ENCODE assay signal across 8 cellular contexts in the genomic region with DNA sequence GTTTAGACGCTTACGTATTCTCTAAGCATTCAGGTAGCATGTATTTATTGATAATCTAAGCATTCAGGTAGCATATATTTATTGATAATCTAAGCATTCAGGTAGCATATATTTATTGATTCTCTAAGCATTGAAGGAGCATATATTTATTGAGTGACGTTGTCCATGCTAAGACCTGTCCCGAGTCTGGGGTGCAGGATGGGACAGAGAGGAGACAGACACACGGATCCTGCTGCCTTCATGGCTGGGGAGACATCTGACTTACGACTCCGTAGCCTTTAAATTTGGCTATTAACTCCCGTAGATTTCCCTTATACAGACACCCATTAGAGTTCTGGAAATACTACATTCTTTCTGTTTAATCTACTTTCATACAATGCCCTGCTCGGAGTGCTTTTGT. TPM values are rescaled to one million over a fixed set of nuclear protein-coding genes. Genes with fewer than 3 reads are reported as not detected.
DNase-seq lines count a peak whose midpoint lies in the region; ATAC-seq and TF ChIP-seq lines count a peak whose summit lies in the region.

No MANE protein-coding gene starts in this region.

- WGBS in right lobe of liver (ENCODE audit: insufficient coverage, low coverage, low lambda C conversion rate, missing lambda C conversion rate): 21% methylated on average over 9 of the region's 9 CpGs
- 26 to 37% methylated on average over 9 of the region's 9 CpGs for WGBS in tibial nerve, 2 donors

- H3K4me1 ChIP-seq in right lobe of liver: peaks cover 0 to 27% (median 10%) of the 10 kb centered on the region in 4 donors
- peaks cover 0 to 31% (median 6%) of the 10 kb centered on the region in 4 donors for H3K4me1 ChIP-seq in tibial nerve

- no peak for DNase-seq in activated T-cell treated with anti-CD3 and anti-CD28 coated beads, Interleukin-2, amount 50 U/mL, for 4 hours
- DNase-seq in activated T-cell treated with anti-CD3 and anti-CD28 coated beads, Interleukin-2, amount 50 U/mL, for 1 hour: no peak
- DNase-seq in activated naive CD8-positive, alpha-beta T cell treated with anti-CD3 and anti-CD28 coated beads for 36 hours: no peak
- peak in 1 of 3 donors; percentile 51 for DNase-seq in right lobe of liver
- no peak for DNase-seq in tibial nerve (ENCODE audit: low spot score in 2 of 2)
- DNase-seq in stimulated activated CD4-positive, alpha-beta T cell treated with anti-CD3 and anti-CD28 coated beads, Interleukin-12 subunit alpha, Interleukin-12 subunit beta, amount 100 ng/mL, for 4 hours: no peak
- no peak for DNase-seq in germinal center (ENCODE audit: low spot score)

- H3K27me3 Mint-ChIP-seq in activated T-cell treated with anti-CD3 and anti-CD28 coated beads, Interleukin-2, amount 50 U/mL, for 4 hours (ENCODE audit: low read depth): peaks cover 11% of the 10 kb centered on the region
- H3K27me3 Mint-ChIP-seq in activated naive CD8-positive, alpha-beta T cell treated with anti-CD3 and anti-CD28 coated beads for 36 hours: no peaks in the 10 kb centered on the region

- H3K4me3 ChIP-seq in right lobe of liver (peak overlapping the region; percentile 84 to 91 (median 85)), tibial nerve (peak overlapping the region; percentile 68 to 97 (median 84))

- H3K27ac Mint-ChIP-seq in activated naive CD8-positive, alpha-beta T cell treated with anti-CD3 and anti-CD28 coated beads for 36 hours: peak overlapping the region; percentile 89

- H3K9me3 Mint-ChIP-seq in activated T-cell treated with anti-CD3 and anti-CD28 coated beads, Interleukin-2, amount 50 U/mL, for 4 hours: peaks cover 29% of the 10 kb centered on the region
- H3K9me3 Mint-ChIP-seq in activated naive CD8-positive, alpha-beta T cell treated with anti-CD3 and anti-CD28 coated beads for 36 hours: peaks cover 24% of the 10 kb centered on the region

- peaks cover 25% of the 10 kb centered on the region for H3K36me3 Mint-ChIP-seq in activated T-cell treated with anti-CD3 and anti-CD28 coated beads, Interleukin-2, amount 50 U/mL, for 4 hours (ENCODE audit: insufficient read depth)
- peaks cover 38% of the 10 kb centered on the region for H3K36me3 Mint-ChIP-seq in activated naive CD8-positive, alpha-beta T cell treated with anti-CD3 and anti-CD28 coated beads for 36 hours

- peak overlapping the region; percentile 78 for H3K4me3 Mint-ChIP-seq in activated T-cell treated with anti-CD3 and anti-CD28 coated beads, Interleukin-2, amount 50 U/mL, for 4 hours
- peak overlapping the region; percentile 97 for H3K4me3 Mint-ChIP-seq in activated naive CD8-positive, alpha-beta T cell treated with anti-CD3 and anti-CD28 coated beads for 36 hours

- ATAC-seq in activated T-cell treated with anti-CD3 and anti-CD28 coated beads, Interleukin-2, amount 50 U/mL, for 4 hours: no peak
- ATAC-seq in right lobe of liver: peak; percentile 33 to 51 (median 36)
- no peak for ATAC-seq in GM18519 (IDR thresholded peaks at IDR 0.05; ENCODE audit: low FRiP score, unreplicated experiment)

- H3K27ac ChIP-seq in right lobe of liver (peak overlapping the region; percentile 83), tibial nerve (peak overlapping the region; percentile 84 to 99 (median 94))

- no peak for TF ChIP-seq EP300 in tibial nerve (IDR thresholded peaks at IDR 0.05)

- no peaks in the 10 kb centered on the region for H3K27me3 ChIP-seq in right lobe of liver
- no peaks in the 10 kb centered on the region for H3K27me3 ChIP-seq in tibial nerve

- peaks cover 2% of the 10 kb centered on the region for H3K4me1 Mint-ChIP-seq in activated T-cell treated with anti-CD3 and anti-CD28 coated beads, Interleukin-2, amount 50 U/mL, for 4 hours (ENCODE audit: low read depth)
- peaks cover 18% of the 10 kb centered on the region for H3K4me1 Mint-ChIP-seq in activated naive CD8-positive, alpha-beta T cell treated with anti-CD3 and anti-CD28 coated beads for 36 hours

- H3K36me3 ChIP-seq in right lobe of liver: peaks cover 0 to 32% (median 13%) of the 10 kb centered on the region in 4 donors
- H3K36me3 ChIP-seq in tibial nerve: peaks cover 0 to 30% (median 4%) of the 10 kb centered on the region in 3 donors

- TF ChIP-seq CTCF in right lobe of liver (IDR thresholded peaks at IDR 0.05) (no peak), tibial nerve (IDR thresholded peaks at IDR 0.05) (no peak)

- intact Hi-C loops in right lobe of liver (cut with DNase I): no loop called here

- no peak for TF ChIP-seq POLR2A in right lobe of liver (IDR thresholded peaks at IDR 0.05)
- TF ChIP-seq POLR2A in tibial nerve (IDR thresholded peaks at IDR 0.05): no peak

- H3K9me3 ChIP-seq in right lobe of liver (no peaks in the 10 kb centered on the region), tibial nerve (peaks cover 0 to 5% (median 0%) of the 10 kb centered on the region in 4 donors)

RNA-seq across cellular contexts. Expression of a gene that starts 1.0 kb away (rescaled TPM):
- total RNA-seq in activated T-cell treated with anti-CD3 and anti-CD28 coated beads, Interleukin-2, amount 50 U/mL, for 4 hours: 10 to 100 TPM; 17.6 to 27.0 (median 17.7) TPM
- 10 to 100 TPM; 45.8 to 46.3 TPM for total RNA-seq in activated naive CD8-positive, alpha-beta T cell treated with anti-CD3 and anti-CD28 coated beads for 36 hours
- total RNA-seq in right lobe of liver: 100 to 1,000 TPM in 1 of 6 experiments, 10 to 100 TPM in 5; 80.3 to 125 (median 85.3) TPM
- 100 to 1,000 TPM in 1 of 4 donors, 10 to 100 TPM in 3; 61.2 to 109 (median 74.6) TPM for total RNA-seq in tibial nerve

Comparison
In these comparisons a context has a peak if more than half of its experiments do, and no peak if none do; other contexts are left out.
1. ATAC-seq: peak in right lobe of liver (4 of 4); none in activated T-cell treated with anti-CD3 and anti-CD28 coated beads, Interleukin-2, amount 50 U/mL, for 4 hours (0 of 2) and GM18519 (single experiment).